4 cellular contexts compared by ENCODE assay signal in genomic region chr20:45569650-45570049, GRCh38. TPM values are rescaled to one million over a fixed set of nuclear protein-coding genes. Genes with fewer than 3 reads are reported as not detected.
"Had no signal": no experiment of that assay in that cellular context is flagged by ENCODE, and none has a peak within 500 bp of the region (broad histone marks: within the 10 kb centered on the region; RNA-seq: fewer than 3 reads in every experiment).

No MANE protein-coding gene starts in this region.

RNA-seq across cellular contexts. Expression of gene WFDC8, which starts 9.4 kb away (rescaled TPM):
- total RNA-seq: LHCN-M2, M059J, MCF 10A, NCI-H460 had no signal

RNA-seq across cellular contexts. Expression of gene EPPIN, which starts 22.4 kb away (rescaled TPM):
- total RNA-seq: LHCN-M2, M059J, MCF 10A, NCI-H460 had no signal

RNA-seq across cellular contexts. Expression of gene WFDC6, which starts 30.4 kb away (rescaled TPM):
- total RNA-seq: LHCN-M2, M059J, MCF 10A had no signal

RNA-seq across cellular contexts. Expression of gene SPINT3, which starts 54.2 kb away (rescaled TPM):
- total RNA-seq: LHCN-M2, M059J, MCF 10A, NCI-H460 had no signal

RNA-seq across cellular contexts. Expression of gene WFDC10A, which starts 59.9 kb away (rescaled TPM):
- total RNA-seq: LHCN-M2, M059J, MCF 10A, NCI-H460 had no signal
